ENCODE assay signal across 9 cellular contexts in the genomic region with DNA sequence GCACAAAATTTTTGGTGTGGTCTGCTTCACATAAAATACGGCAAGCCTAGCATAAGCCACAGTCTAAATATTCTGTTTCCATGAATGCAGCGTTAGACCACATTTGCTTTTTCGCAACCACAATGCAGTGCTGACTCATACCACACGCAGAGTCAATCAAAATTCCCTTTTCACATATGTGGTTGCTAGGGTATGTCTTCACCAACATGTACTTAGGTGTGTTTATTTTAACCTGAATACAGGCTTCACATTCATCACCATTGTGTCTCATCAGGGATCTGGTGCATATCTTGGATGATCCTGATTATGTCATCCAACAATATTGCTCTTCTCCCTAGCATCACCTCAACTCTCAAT.
DNase-seq lines count a peak whose midpoint lies in the region; ATAC-seq and TF ChIP-seq lines count a peak whose summit lies in the region.
"Had no signal": no experiment of that assay in that cellular context is flagged by ENCODE, and none has a peak within 500 bp of the region (broad histone marks: within the 10 kb centered on the region; RNA-seq: fewer than 3 reads in every experiment).

No MANE protein-coding gene starts in this region.

- no peaks in the 10 kb centered on the region for H3K36me3 ChIP-seq in tibial artery
- H3K36me3 ChIP-seq: lower lobe of right lung had no signal

- no peak for TF ChIP-seq CTCF in HL-60 (IDR thresholded peaks at IDR 0.05; ENCODE audit: insufficient read depth, low read length)
- no peak for TF ChIP-seq CTCF in fibroblast of villous mesenchyme (IDR thresholded peaks at IDR 0.05; ENCODE audit: insufficient read depth, low read depth, low read length)
- no peak for TF ChIP-seq CTCF in tibial artery (IDR thresholded peaks at IDR 0.05)

- H3K4me3 ChIP-seq in HL-60 (replicated peaks; ENCODE audit: insufficient read depth, low read length) (no peak overlapping the region), fibroblast of villous mesenchyme (ENCODE audit: low read depth, low read length) (no peak overlapping the region), tibial artery (no peak overlapping the region)
- H3K4me3 ChIP-seq: lower lobe of right lung had no signal

- DNase-seq in AG20443 (ENCODE audit: low spot score) (peak; percentile 53), HL-60 (ENCODE audit: low read depth in 1 of 2, low spot score in 1 of 2) (peak; percentile 78 to 83), SW480 (ENCODE audit: low spot score) (peak; percentile 99), fibroblast of villous mesenchyme (ENCODE audit: low read depth) (peak; percentile 55), tibial artery (no peak), DMS79 treated with DMSO at 0.1 percent for 48 hours (lab: John Stamatoyannopoulos, UW) (no peak)
- DNase-seq: lower lobe of right lung had no signal

- H3K27me3 ChIP-seq in HL-60 (ENCODE audit: insufficient read depth, poor library complexity, severe bottlenecking) (no peaks in the 10 kb centered on the region), tibial artery (no peaks in the 10 kb centered on the region)

- intact Hi-C loops in tibial artery (cut with DNase I; ENCODE audit: low total_unique reads), result no loop called here

- H3K27ac ChIP-seq in HL-60 (replicated peaks) (peak overlapping the region; percentile 41), tibial artery (no peak overlapping the region)
- H3K27ac ChIP-seq: lower lobe of right lung had no signal

- ATAC-seq in GM19035 (IDR thresholded peaks at IDR 0.05; ENCODE audit: unreplicated experiment) (peak; percentile 67), GM19397 (IDR thresholded peaks at IDR 0.05; ENCODE audit: unreplicated experiment) (no peak)

- no peaks in the 10 kb centered on the region for H3K4me1 ChIP-seq in tibial artery

- no peaks in the 10 kb centered on the region for H3K9me3 ChIP-seq in tibial artery
- H3K9me3 ChIP-seq: lower lobe of right lung had no signal

Comparison
In these comparisons a context has a peak if more than half of its experiments do, and no peak if none do; other contexts are left out.
1. DNase-seq: peak in AG20443 (single experiment), HL-60 (2 of 2), SW480 (single experiment) and fibroblast of villous mesenchyme (single experiment); none in tibial artery (0 of 2) and DMS79 treated with DMSO at 0.1 percent for 48 hours (single experiment).